Comparison of ENCODE assay signal across 9 cellular contexts in genomic region chr11:70423523-70424505, GRCh38. TPM values are rescaled to one million over a fixed set of nuclear protein-coding genes. Genes with fewer than 3 reads are reported as not detected.
A peak's percentile ranks its signal among the peaks of the same experiment; 100 is the strongest.
DNase-seq lines count a peak whose midpoint lies in the region; ATAC-seq and TF ChIP-seq lines count a peak whose summit lies in the region.
"Had no signal": no experiment of that assay in that cellular context is flagged by ENCODE, and none has a peak within 500 bp of the region (broad histone marks: within the 10 kb centered on the region; RNA-seq: fewer than 3 reads in every experiment).

No MANE protein-coding gene starts in this region.

- no peaks in the 10 kb centered on the region for H3F3A ChIP-seq in Loucy (ENCODE audit: low read depth)

- no peak for TF ChIP-seq EP300 in tibial nerve (IDR thresholded peaks at IDR 0.05)

- H3K9me3 ChIP-seq in Loucy (ENCODE audit: insufficient read depth, low read depth, low read length) (no peaks in the 10 kb centered on the region), tibial nerve (no peaks in the 10 kb centered on the region)

- 75 to 78% methylated on average over 34 of the region's 34 CpGs for WGBS in tibial nerve, 2 donors

- no peaks in the 10 kb centered on the region for H3K9me2 ChIP-seq in Loucy (replicated peaks; ENCODE audit: low read depth, low read length)

- no peak overlapping the region for H3K9ac ChIP-seq in Loucy (ENCODE audit: low read depth, low read length, poor library complexity, severe bottlenecking)

- no peak overlapping the region for H2AFZ ChIP-seq in Loucy (ENCODE audit: low read length)

- H3K4me1 ChIP-seq in Loucy (ENCODE audit: insufficient read depth, low read length, poor library complexity, severe bottlenecking) (peaks cover 14% of the 10 kb centered on the region), tibial nerve (peaks cover 0 to 38% (median 4%) of the 10 kb centered on the region in 4 donors)

- DNase-seq in astrocyte of the cerebellum (ENCODE audit: low read depth), result peak; percentile 74
- DNase-seq in posterior vena cava (ENCODE audit: low spot score), result peak; percentile 82
- no peak for DNase-seq in tibial nerve (ENCODE audit: low spot score in 2 of 2)
- DNase-seq in COR-L47 (lab: John Stamatoyannopoulos, UW), result no peak
- no peak for DNase-seq in OCI-M2 (lab: John Stamatoyannopoulos, UW; ENCODE audit: unreplicated experiment)
- DNase-seq: left cardiac atrium had no signal

- H4K20me1 ChIP-seq in Loucy (ENCODE audit: insufficient read depth, low read length, poor library complexity, severe bottlenecking), result no peaks in the 10 kb centered on the region

- H3K36me3 ChIP-seq in Loucy (ENCODE audit: insufficient read depth, low read length) (no peaks in the 10 kb centered on the region), tibial nerve (peaks cover 0 to 90% (median 2%) of the 10 kb centered on the region in 3 donors)

- intact Hi-C loops in posterior vena cava (cut with DNase I), result no loop called here

- in situ Hi-C loops in astrocyte of the cerebellum (cut with HindIII; ENCODE audit: low sequenced_read_pairs), result no loop called here

- H3K79me2 ChIP-seq in Loucy (ENCODE audit: insufficient read depth, low read length), result no peaks in the 10 kb centered on the region

- H3K27ac ChIP-seq in tibial nerve, result peak overlapping the region in 1 of 4 donors; percentile 40

- no peak for TF ChIP-seq CTCF in Loucy (conservative IDR thresholded peaks at IDR 0.05; ENCODE audit: low read length)
- TF ChIP-seq CTCF in astrocyte of the cerebellum (IDR thresholded peaks at IDR 0.05; ENCODE audit: low read depth, low read length, missing control alignments), result no peak
- TF ChIP-seq CTCF in tibial nerve (IDR thresholded peaks at IDR 0.05), result no peak

- no peaks in the 10 kb centered on the region for H3K27me3 ChIP-seq in Loucy (ENCODE audit: insufficient read depth, low read length, poor library complexity, severe bottlenecking)
- no peaks in the 10 kb centered on the region for H3K27me3 ChIP-seq in tibial nerve

- no peak for TF ChIP-seq POLR2A in tibial nerve (IDR thresholded peaks at IDR 0.05)

- peak; percentile 42 for ATAC-seq in GM18520 (IDR thresholded peaks at IDR 0.05; ENCODE audit: unreplicated experiment)
- ATAC-seq in HG02588 (IDR thresholded peaks at IDR 0.05; ENCODE audit: unreplicated experiment), result no peak

- H3K4me3 ChIP-seq in Loucy (ENCODE audit: low read length, poor library complexity, severe bottlenecking), result peak overlapping the region; percentile 25
- no peak overlapping the region for H3K4me3 ChIP-seq in astrocyte of the cerebellum (ENCODE audit: low read depth, low read length)
- H3K4me3 ChIP-seq in tibial nerve, result no peak overlapping the region

- H3K4me2 ChIP-seq in Loucy (ENCODE audit: low read depth, low read length, poor library complexity, severe bottlenecking), result peak overlapping the region; percentile 58

RNA-seq across cellular contexts. Expression of gene CTTN, which starts 25.5 kb away (rescaled TPM):
- 100 to 1,000 TPM; 192 to 195 TPM for total RNA-seq in posterior vena cava
- total RNA-seq in tibial nerve, result 100 to 1,000 TPM; 253 to 417 (median 342) TPM

Comparison
In these comparisons a context has a peak if more than half of its experiments do, and no peak if none do; other contexts are left out.
1. DNase-seq: peak in astrocyte of the cerebellum (single experiment) and posterior vena cava (single experiment); none in tibial nerve (0 of 2), COR-L47 (single experiment) and OCI-M2 (single experiment).